Comparison of ENCODE assay signal across 16 cellular contexts in genomic region chrX:11789809-11790208, GRCh38. TPM values are rescaled to one million over a fixed set of nuclear protein-coding genes. Genes with fewer than 3 reads are reported as not detected.
DNase-seq lines count a peak whose midpoint lies in the region; ATAC-seq, FAIRE-seq and TF ChIP-seq lines count a peak whose summit lies in the region.
"Had no signal": no experiment of that assay in that cellular context is flagged by ENCODE, and none has a peak within 500 bp of the region (broad histone marks: within the 10 kb centered on the region; RNA-seq: fewer than 3 reads in every experiment).

No MANE protein-coding gene starts in this region.

- H3K9ac ChIP-seq in kidney (ENCODE audit: low read length in 2 of 2) = no peak overlapping the region

- TF ChIP-seq CTCF in kidney (IDR thresholded peaks at IDR 0.05; ENCODE audit: borderline replicate concordance, extremely low read depth, insufficient read depth) (no peak), foreskin fibroblast (IDR thresholded peaks at IDR 0.05; ENCODE audit: low read depth, low read length) (no peak)

- no peak overlapping the region for H3K27ac ChIP-seq in kidney (ENCODE audit: low read depth in 2 of 2, low read length in 2 of 2)
- H3K27ac ChIP-seq: esophagus muscularis mucosa, SK-N-MC, suprapubic skin had no signal

- no peaks in the 10 kb centered on the region for H3K36me3 ChIP-seq in kidney (ENCODE audit: control insufficient read depth in 1 of 2, insufficient read depth in 2 of 2, low read length in 2 of 2)
- H3K36me3 ChIP-seq: esophagus muscularis mucosa, suprapubic skin had no signal

- ATAC-seq in GM18909 (IDR thresholded peaks at IDR 0.05; ENCODE audit: poor library complexity, unreplicated experiment) = peak; percentile 36
- peak; percentile 27 for ATAC-seq in GM21619 (IDR thresholded peaks at IDR 0.05; ENCODE audit: unreplicated experiment)
- peak; percentile 32 for ATAC-seq in HG03342 (IDR thresholded peaks at IDR 0.05; ENCODE audit: unreplicated experiment)
- ATAC-seq: WTC11 had no signal

- no peaks in the 10 kb centered on the region for H3K9me3 ChIP-seq in kidney (ENCODE audit: control insufficient read depth in 1 of 2, low read length in 2 of 2)
- H3K9me3 ChIP-seq: esophagus muscularis mucosa, suprapubic skin had no signal

- H3K4me3 ChIP-seq in kidney (ENCODE audit: low read length in 2 of 2) (no peak overlapping the region), foreskin fibroblast (ENCODE audit: low read depth in 1 of 2, low read length in 2 of 2) (no peak overlapping the region)
- H3K4me3 ChIP-seq: esophagus muscularis mucosa, SK-N-MC, suprapubic skin had no signal

- intact Hi-C loops in kidney (cut with DNase I) = no loop called here

- DNase-seq in kidney (no peak), frontal cortex (ENCODE audit: low spot score in 2 of 2) (no peak), occipital lobe (lab: John Stamatoyannopoulos, UW) (no peak), foreskin fibroblast (no peak)
- DNase-seq: activated T-cell treated with anti-CD3 and anti-CD28 coated beads for 4 hours; CD4-positive, alpha-beta memory T cell; NCI-H1436 treated with DMSO at 0.1 percent for 48 hours; NCI-H69; nephron progenitor cell had no signal

- H3K4me1 ChIP-seq in kidney (ENCODE audit: control insufficient read depth in 1 of 2, insufficient read depth in 1 of 2, low read depth in 1 of 2, low read length in 2 of 2) = no peaks in the 10 kb centered on the region
- H3K4me1 ChIP-seq: suprapubic skin had no signal

- FAIRE-seq in kidney (lab: Jason Lieb, UNC) = peak; percentile 80
- FAIRE-seq in frontal cortex (lab: Jason Lieb, UNC) = no peak

RNA-seq across cellular contexts. Expression of gene MSL3, which starts 31.8 kb away (rescaled TPM):
- 27.1 TPM for total RNA-seq in kidney
- polyA plus RNA-seq in kidney (ENCODE audit: insufficient read depth, low read depth, low replicate concordance) = 16.3 TPM
- total RNA-seq in frontal cortex = 38.3 TPM
- 30.6 TPM for total RNA-seq in occipital lobe
